8 cellular contexts compared by ENCODE assay signal in the genomic region with DNA sequence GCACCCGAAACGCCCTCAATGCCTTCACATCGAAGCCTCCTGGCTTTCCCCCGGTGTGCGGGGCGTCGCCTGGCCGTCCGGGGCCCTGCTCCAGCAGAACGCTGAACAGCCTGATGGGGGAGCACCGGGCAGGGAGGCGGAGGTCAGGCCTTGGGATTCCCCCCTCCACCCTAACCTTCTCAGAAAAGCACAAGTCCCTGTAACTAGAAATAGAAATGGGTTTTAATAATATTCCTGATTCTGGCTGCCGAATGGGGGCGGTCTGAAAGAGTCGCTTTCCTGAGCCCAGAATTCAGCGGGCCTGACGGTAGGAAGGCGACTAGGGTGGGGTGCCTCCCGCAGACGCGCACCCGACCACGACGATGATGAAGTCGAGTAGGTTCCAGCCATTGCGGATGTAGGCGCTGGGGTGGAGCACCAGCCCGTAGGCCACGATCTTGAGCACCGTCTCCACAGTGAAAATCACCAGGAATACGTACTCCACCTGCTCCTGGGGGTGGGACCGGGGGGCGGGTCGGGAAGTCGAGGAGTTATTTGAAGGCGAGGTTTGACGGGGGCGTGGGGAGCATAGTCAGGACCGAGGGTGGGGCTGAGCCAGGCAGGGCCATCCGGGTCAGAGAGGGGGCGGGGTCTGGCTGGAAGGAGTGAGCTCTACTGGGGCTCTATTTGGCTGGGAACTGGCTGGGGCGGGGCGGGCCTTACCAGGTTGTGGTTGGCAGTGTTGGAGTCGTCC. TPM values are rescaled to one million over a fixed set of nuclear protein-coding genes. Genes with fewer than 3 reads are reported as not detected.
DNase-seq lines count a peak whose midpoint lies in the region; ATAC-seq, FAIRE-seq and TF ChIP-seq lines count a peak whose summit lies in the region.

No MANE protein-coding gene starts in this region.

- TF ChIP-seq CTCF in MM.1S (IDR thresholded peaks at IDR 0.05; ENCODE audit: low read length) (peak; percentile 38), endothelial cell of umbilical vein (IDR thresholded peaks at IDR 0.05; ENCODE audit: extremely low read depth in 1 of 2, insufficient read depth in 1 of 2, low read depth in 1 of 2, low read length in 2 of 2) (peak in 1 of 2 donors; percentile 9), nephron (IDR thresholded peaks at IDR 0.05; ENCODE audit: unreplicated experiment in 3 of 3) (no peak)
- TF ChIP-seq CTCF in activated CD8-positive, alpha-beta T cell treated with anti-CD3 and anti-CD28 coated beads for 36 hours (IDR thresholded peaks at IDR 0.05): peak; percentile 18

- CTCF ChIA-PET in activated CD8-positive, alpha-beta T cell treated with anti-CD3 and anti-CD28 coated beads for 36 hours (lab: Charles Lee): no interaction called here
- CTCF ChIA-PET in endothelial cell of umbilical vein (lab: Charles Lee): interaction anchor here (2.4 kb wide), 1 partner anchor 38 kb away, joined by 7 read pairs; no protein-coding TSS in a partner anchor

- H3K9me1 ChIP-seq in endothelial cell of umbilical vein (replicated peaks; ENCODE audit: control insufficient read depth, extremely low read depth, insufficient read depth, low read length): no peaks in the 10 kb centered on the region

- FAIRE-seq in endothelial cell of umbilical vein (lab: Jason Lieb, UNC): peak; percentile 12

- no peak overlapping the region for H3K4me3 ChIP-seq in BLaER1
- H3K4me3 ChIP-seq in MM.1S (ENCODE audit: low read length): peak overlapping the region; percentile 56
- H3K4me3 ChIP-seq in endothelial cell of umbilical vein (replicated peaks in 1 of 3; ENCODE audit: insufficient read depth in 1 of 3, low read depth in 1 of 3, low read length in 3 of 3): peak overlapping the region in 1 of 3 experiments; percentile 21

- TF ChIP-seq POLR2A in endothelial cell of umbilical vein (IDR thresholded peaks at IDR 0.05; ENCODE audit: low read depth, low read length): no peak

- H3K27ac ChIP-seq in BLaER1 (no peak overlapping the region), MM.1S (ENCODE audit: low read length) (peak overlapping the region; percentile 27; the same call in 1 of the 2 replicates), endothelial cell of umbilical vein (ENCODE audit: insufficient read depth, low read depth, low read length) (no peak overlapping the region)

- no TSS peak for BruUV-seq in endothelial cell of umbilical vein (replicated peaks; lab: Mats Ljungman, UMichigan)

- H3K9me3 Mint-ChIP-seq in activated CD8-positive, alpha-beta T cell treated with anti-CD3 and anti-CD28 coated beads for 36 hours: no peaks in the 10 kb centered on the region
- peaks cover 22% of the 10 kb centered on the region for H3K9me3 Mint-ChIP-seq in nephron
- H3K9me3 Mint-ChIP-seq in stimulated activated naive CD8-positive, alpha-beta T cell treated with anti-CD3 and anti-CD28 coated beads, Interleukin-15, amount 100 ng/mL, for 72 hours: no peaks in the 10 kb centered on the region

- dilution Hi-C loops in endothelial cell of umbilical vein (cut with MboI; ENCODE audit: extremely low pct_ligation_motif_present, low sequenced_read_pairs): no loop called here

- no peaks in the 10 kb centered on the region for H3F3A ChIP-seq in MM.1S (ENCODE audit: insufficient read depth, low read length)

- H3K27me3 Mint-ChIP-seq in activated CD8-positive, alpha-beta T cell treated with anti-CD3 and anti-CD28 coated beads for 36 hours: no peaks in the 10 kb centered on the region
- peaks cover 3% of the 10 kb centered on the region for H3K27me3 Mint-ChIP-seq in nephron (ENCODE audit: low read depth)
- no peaks in the 10 kb centered on the region for H3K27me3 Mint-ChIP-seq in stimulated activated naive CD8-positive, alpha-beta T cell treated with anti-CD3 and anti-CD28 coated beads, Interleukin-15, amount 100 ng/mL, for 72 hours

- H3K4me1 ChIP-seq in BLaER1 (no peaks in the 10 kb centered on the region), MM.1S (ENCODE audit: low read length) (no peaks in the 10 kb centered on the region), endothelial cell of umbilical vein (ENCODE audit: control insufficient read depth, extremely low read depth, insufficient read depth, low read length) (no peaks in the 10 kb centered on the region)

- H3K4me2 ChIP-seq in BLaER1 (peak overlapping the region; percentile 19; the same call in 1 of the 2 replicates), MM.1S (ENCODE audit: low read depth, low read length) (peak overlapping the region; percentile 62), endothelial cell of umbilical vein (ENCODE audit: insufficient read depth, low read length) (peak overlapping the region; percentile 47)

- H3K27me3 ChIP-seq in BLaER1 (peaks cover 18% of the 10 kb centered on the region), MM.1S (replicated peaks; ENCODE audit: insufficient read depth, low read length) (no peaks in the 10 kb centered on the region), endothelial cell of umbilical vein (ENCODE audit: control insufficient read depth in 2 of 2, insufficient read depth in 2 of 2, low read length in 2 of 2) (no peaks in the 10 kb centered on the region)

- DNase-seq in MM.1S (peak; percentile 27), endothelial cell of umbilical vein (ENCODE audit: low read depth, low spot score) (no peak), NCI-H446 (lab: John Stamatoyannopoulos, UW) (no peak)
- DNase-seq in activated CD8-positive, alpha-beta T cell treated with anti-CD3 and anti-CD28 coated beads for 36 hours: peak; percentile 84
- DNase-seq in stimulated activated naive CD8-positive, alpha-beta T cell treated with anti-CD3 and anti-CD28 coated beads, Interleukin-15, amount 100 ng/mL, for 72 hours: peak; percentile 51 to 68

- H3K4me3 Mint-ChIP-seq in activated CD8-positive, alpha-beta T cell treated with anti-CD3 and anti-CD28 coated beads for 36 hours: peak overlapping the region; percentile 75
- H3K4me3 Mint-ChIP-seq in nephron: peak overlapping the region; percentile 67 to 69 (median 68)
- H3K4me3 Mint-ChIP-seq in stimulated activated naive CD8-positive, alpha-beta T cell treated with anti-CD3 and anti-CD28 coated beads, Interleukin-15, amount 100 ng/mL, for 72 hours: peak overlapping the region; percentile 80 to 81

- H2AFZ ChIP-seq in MM.1S (ENCODE audit: low read length) (peak overlapping the region; percentile 78), endothelial cell of umbilical vein (ENCODE audit: low read depth, low read length) (peak overlapping the region; percentile 93)

- no peaks in the 10 kb centered on the region for H3K36me3 ChIP-seq in BLaER1
- no peaks in the 10 kb centered on the region for H3K36me3 ChIP-seq in MM.1S (replicated peaks; ENCODE audit: insufficient read depth, low read length)
- no peaks in the 10 kb centered on the region for H3K36me3 ChIP-seq in endothelial cell of umbilical vein (ENCODE audit: control insufficient read depth in 2 of 2, extremely low read depth in 1 of 2, insufficient read depth in 2 of 2, low read length in 2 of 2)

- intact Hi-C loops in activated CD8-positive, alpha-beta T cell treated with anti-CD3 and anti-CD28 coated beads for 36 hours (cut with micrococcal nuclease): no loop called here
- intact Hi-C loops in endothelial cell of umbilical vein (cut with micrococcal nuclease): no loop called here

- peak overlapping the region; percentile 90 for H3K27ac Mint-ChIP-seq in activated CD8-positive, alpha-beta T cell treated with anti-CD3 and anti-CD28 coated beads for 36 hours
- no peak overlapping the region for H3K27ac Mint-ChIP-seq in nephron
- H3K27ac Mint-ChIP-seq in stimulated activated naive CD8-positive, alpha-beta T cell treated with anti-CD3 and anti-CD28 coated beads, Interleukin-15, amount 100 ng/mL, for 72 hours: peak overlapping the region; percentile 95 to 98

- H3K79me2 ChIP-seq in MM.1S (ENCODE audit: low read length) (no peaks in the 10 kb centered on the region), endothelial cell of umbilical vein (ENCODE audit: control insufficient read depth, insufficient read depth, low read length) (no peaks in the 10 kb centered on the region)

- H3K9me3 ChIP-seq in BLaER1: peaks cover 21% of the 10 kb centered on the region; the same call in 1 of the 2 replicates
- H3K9me3 ChIP-seq in MM.1S (replicated peaks; ENCODE audit: insufficient read depth, low read length): no peaks in the 10 kb centered on the region
- H3K9me3 ChIP-seq in endothelial cell of umbilical vein (replicated peaks; ENCODE audit: control insufficient read depth, insufficient read depth, low read length): no peaks in the 10 kb centered on the region

- POLR2A ChIA-PET in activated CD8-positive, alpha-beta T cell treated with anti-CD3 and anti-CD28 coated beads for 36 hours (lab: Charles Lee): no interaction called here
- POLR2A ChIA-PET in endothelial cell of umbilical vein (lab: Charles Lee): no interaction called here

- no peaks in the 10 kb centered on the region for H3K9me2 ChIP-seq in MM.1S (replicated peaks; ENCODE audit: insufficient read depth, low read length)

- H4K20me1 ChIP-seq in BLaER1 (no peaks in the 10 kb centered on the region), MM.1S (ENCODE audit: insufficient read depth, low read length) (no peaks in the 10 kb centered on the region), endothelial cell of umbilical vein (replicated peaks; ENCODE audit: control insufficient read depth, extremely low read depth, insufficient read depth, low read length) (no peaks in the 10 kb centered on the region)

- no peaks in the 10 kb centered on the region for H3K36me3 Mint-ChIP-seq in activated CD8-positive, alpha-beta T cell treated with anti-CD3 and anti-CD28 coated beads for 36 hours (ENCODE audit: low read depth)
- H3K36me3 Mint-ChIP-seq in nephron (ENCODE audit: low read depth): no peaks in the 10 kb centered on the region

- ATAC-seq in GM19452 (IDR thresholded peaks at IDR 0.05; ENCODE audit: unreplicated experiment): peak; percentile 50
- ATAC-seq in activated CD8-positive, alpha-beta T cell treated with anti-CD3 and anti-CD28 coated beads for 36 hours: peak; percentile 79
- ATAC-seq in stimulated activated naive CD8-positive, alpha-beta T cell treated with anti-CD3 and anti-CD28 coated beads, Interleukin-15, amount 100 ng/mL, for 72 hours: peak; percentile 89

- peaks cover 14% of the 10 kb centered on the region for H3K4me1 Mint-ChIP-seq in activated CD8-positive, alpha-beta T cell treated with anti-CD3 and anti-CD28 coated beads for 36 hours (ENCODE audit: low read depth)
- no peaks in the 10 kb centered on the region for H3K4me1 Mint-ChIP-seq in nephron
- H3K4me1 Mint-ChIP-seq in stimulated activated naive CD8-positive, alpha-beta T cell treated with anti-CD3 and anti-CD28 coated beads, Interleukin-15, amount 100 ng/mL, for 72 hours: peaks cover 25% of the 10 kb centered on the region

- H3K9ac ChIP-seq in BLaER1: no peak overlapping the region
- peak overlapping the region; percentile 28; the same call in 1 of the 2 replicates for H3K9ac ChIP-seq in MM.1S (ENCODE audit: low read length)
- H3K9ac ChIP-seq in endothelial cell of umbilical vein (replicated peaks; ENCODE audit: extremely low read depth, insufficient read depth, low read length): no peak overlapping the region

RNA-seq across cellular contexts. Expression of a gene that starts 2.5 kb away (rescaled TPM):
- 1 to 10 TPM in 1 of 2 experiments, under 1 TPM in 1; 0.90 to 1.1 TPM for total RNA-seq in activated CD8-positive, alpha-beta T cell treated with anti-CD3 and anti-CD28 coated beads for 36 hours
- total RNA-seq in endothelial cell of umbilical vein: not detected in 2 replicates
- polyA plus RNA-seq in endothelial cell of umbilical vein: not detected in 2 replicates
- not detected in 2 replicates for polyA plus RNA-seq in endothelial cell of umbilical vein (2011; cell fraction: cytosol; rRNA removed)
- polyA plus RNA-seq in endothelial cell of umbilical vein (2011; cell fraction: nucleus; rRNA removed): not detected in 2 replicates
- not detected in 2 replicates for polyA plus RNA-seq in endothelial cell of umbilical vein (2012)
- polyA minus RNA-seq in endothelial cell of umbilical vein: not detected in 2 replicates
- not detected for polyA minus RNA-seq in endothelial cell of umbilical vein (2011; cell fraction: cytosol; rRNA and poly(A)+ RNA removed)
- not detected in 2 replicates for polyA minus RNA-seq in endothelial cell of umbilical vein (2011; cell fraction: nucleus; rRNA and poly(A)+ RNA removed)

RNA-seq across cellular contexts. Expression of a gene that starts 4.6 kb away (rescaled TPM):
- 10 to 100 TPM; 27.4 to 29.9 TPM for total RNA-seq in activated CD8-positive, alpha-beta T cell treated with anti-CD3 and anti-CD28 coated beads for 36 hours
- total RNA-seq in endothelial cell of umbilical vein: 13.2 and 14.8 TPM in 2 replicates
- polyA plus RNA-seq in endothelial cell of umbilical vein: 19.2 and 21.5 TPM in 2 replicates
- polyA plus RNA-seq in endothelial cell of umbilical vein (2011; cell fraction: cytosol; rRNA removed): 10.2 and 12.1 TPM in 2 replicates
- 15.0 and 17.3 TPM in 2 replicates for polyA plus RNA-seq in endothelial cell of umbilical vein (2011; cell fraction: nucleus; rRNA removed)
- 11.7 and 14.1 TPM in 2 replicates for polyA plus RNA-seq in endothelial cell of umbilical vein (2012)
- 11.2 and 16.8 TPM in 2 replicates for polyA minus RNA-seq in endothelial cell of umbilical vein
- 15.4 TPM for polyA minus RNA-seq in endothelial cell of umbilical vein (2011; cell fraction: cytosol; rRNA and poly(A)+ RNA removed)
- polyA minus RNA-seq in endothelial cell of umbilical vein (2011; cell fraction: nucleus; rRNA and poly(A)+ RNA removed): 3.1 and 5.8 TPM in 2 replicates

RNA-seq across cellular contexts. Expression of a gene that starts 30.7 kb away (rescaled TPM):
- total RNA-seq in activated CD8-positive, alpha-beta T cell treated with anti-CD3 and anti-CD28 coated beads for 36 hours: 10 to 100 TPM; 10.2 to 11.4 TPM
- 0.46 and 0.77 TPM in 2 replicates for total RNA-seq in endothelial cell of umbilical vein
- 0.11 and 0.21 TPM in 2 replicates for polyA plus RNA-seq in endothelial cell of umbilical vein
- 0.14 and 0.17 TPM in 2 replicates for polyA plus RNA-seq in endothelial cell of umbilical vein (2011; cell fraction: cytosol; rRNA removed)
- 0.15 and 0.16 TPM in 2 replicates for polyA plus RNA-seq in endothelial cell of umbilical vein (2011; cell fraction: nucleus; rRNA removed)
- polyA plus RNA-seq in endothelial cell of umbilical vein (2012): 0.11 and 0.15 TPM in 2 replicates
- polyA minus RNA-seq in endothelial cell of umbilical vein: 0.32 TPM in 1 of 2 replicates, not detected in the other
- 0.72 TPM for polyA minus RNA-seq in endothelial cell of umbilical vein (2011; cell fraction: cytosol; rRNA and poly(A)+ RNA removed)
- polyA minus RNA-seq in endothelial cell of umbilical vein (2011; cell fraction: nucleus; rRNA and poly(A)+ RNA removed): 0.19 TPM in 1 of 2 replicates, not detected in the other

RNA-seq across cellular contexts. Expression of a gene that starts 33.8 kb away (rescaled TPM):
- total RNA-seq in activated CD8-positive, alpha-beta T cell treated with anti-CD3 and anti-CD28 coated beads for 36 hours: 10 to 100 TPM; 22.3 to 23.5 TPM
- not detected in 2 replicates for total RNA-seq in endothelial cell of umbilical vein
- polyA plus RNA-seq in endothelial cell of umbilical vein: 0.06 and 0.08 TPM in 2 replicates
- polyA plus RNA-seq in endothelial cell of umbilical vein (2011; cell fraction: cytosol; rRNA removed): 0.03 and 0.08 TPM in 2 replicates
- polyA plus RNA-seq in endothelial cell of umbilical vein (2011; cell fraction: nucleus; rRNA removed): not detected in 2 replicates
- polyA plus RNA-seq in endothelial cell of umbilical vein (2012): 0.14 and 0.19 TPM in 2 replicates
- not detected in 2 replicates for polyA minus RNA-seq in endothelial cell of umbilical vein
- polyA minus RNA-seq in endothelial cell of umbilical vein (2011; cell fraction: cytosol; rRNA and poly(A)+ RNA removed): not detected
- not detected in 2 replicates for polyA minus RNA-seq in endothelial cell of umbilical vein (2011; cell fraction: nucleus; rRNA and poly(A)+ RNA removed)

RNA-seq across cellular contexts. Expression of a gene that starts 38.9 kb away (rescaled TPM):
- 1 to 10 TPM; 4.8 to 5.4 TPM for total RNA-seq in activated CD8-positive, alpha-beta T cell treated with anti-CD3 and anti-CD28 coated beads for 36 hours
- total RNA-seq in endothelial cell of umbilical vein: 2.1 and 2.5 TPM in 2 replicates
- polyA plus RNA-seq in endothelial cell of umbilical vein: 1.5 and 1.6 TPM in 2 replicates
- polyA plus RNA-seq in endothelial cell of umbilical vein (2011; cell fraction: cytosol; rRNA removed): 1.6 and 1.8 TPM in 2 replicates
- 2.2 and 3.0 TPM in 2 replicates for polyA plus RNA-seq in endothelial cell of umbilical vein (2011; cell fraction: nucleus; rRNA removed)
- 1.1 and 1.7 TPM in 2 replicates for polyA plus RNA-seq in endothelial cell of umbilical vein (2012)
- polyA minus RNA-seq in endothelial cell of umbilical vein: 0.70 and 1.6 TPM in 2 replicates
- polyA minus RNA-seq in endothelial cell of umbilical vein (2011; cell fraction: cytosol; rRNA and poly(A)+ RNA removed): 0.92 TPM
- polyA minus RNA-seq in endothelial cell of umbilical vein (2011; cell fraction: nucleus; rRNA and poly(A)+ RNA removed): 1.4 and 1.6 TPM in 2 replicates

Comparison
In these comparisons a context has a peak if more than half of its experiments do, and no peak if none do; other contexts are left out.
1. DNase-seq: peak in MM.1S (single experiment), activated CD8-positive, alpha-beta T cell treated with anti-CD3 and anti-CD28 coated beads for 36 hours (single experiment) and stimulated activated naive CD8-positive, alpha-beta T cell treated with anti-CD3 and anti-CD28 coated beads, Interleukin-15, amount 100 ng/mL, for 72 hours (2 of 2); none in endothelial cell of umbilical vein (single experiment) and NCI-H446 (0 of 2).
2. CTCF ChIP-seq: peak in MM.1S (single experiment) and activated CD8-positive, alpha-beta T cell treated with anti-CD3 and anti-CD28 coated beads for 36 hours (single experiment); none in nephron (0 of 3).
3. H3K27ac Mint-ChIP-seq: peak in activated CD8-positive, alpha-beta T cell treated with anti-CD3 and anti-CD28 coated beads for 36 hours (single experiment) and stimulated activated naive CD8-positive, alpha-beta T cell treated with anti-CD3 and anti-CD28 coated beads, Interleukin-15, amount 100 ng/mL, for 72 hours (2 of 2); none in nephron (0 of 3).
4. Peak in every context shown above with its lines, with median percentiles within 50 percentile points of each other: H3K4me2 ChIP-seq, ATAC-seq and H3K4me3 Mint-ChIP-seq.